Comparison of ENCODE assay signal across 1 cellular context in the genomic region with DNA sequence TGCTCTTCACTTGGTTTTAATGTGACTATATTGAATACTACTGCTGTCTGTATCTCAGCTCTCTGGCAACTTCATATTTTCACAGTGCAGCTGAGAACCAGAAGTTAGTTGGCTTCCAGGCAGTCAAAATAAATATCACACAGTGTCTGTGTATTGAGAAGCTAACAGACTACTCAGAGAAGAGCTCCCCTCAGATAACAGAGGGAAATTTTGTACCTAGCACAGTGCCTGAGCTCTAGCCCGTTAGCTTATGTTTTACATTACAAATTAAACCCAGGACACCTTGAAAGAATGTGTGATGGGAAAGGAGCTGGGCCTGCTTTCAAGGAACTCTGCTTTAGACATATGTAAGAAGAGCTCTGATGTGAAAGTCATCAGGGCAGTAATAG.
TF ChIP-seq lines count a peak whose summit lies in the region.

No MANE protein-coding gene starts in this region.

TF ChIP-seq in H1, 55 proteins besides CTCF, POLR2A, EP300 and RAD21:
- TF ChIP-seq SIX5 (IDR thresholded peaks at IDR 0.05; ENCODE audit: low read depth, low read length): no peak
TF ChIP-seq in H1: peak in this region for 0.
